In the genomic region with DNA sequence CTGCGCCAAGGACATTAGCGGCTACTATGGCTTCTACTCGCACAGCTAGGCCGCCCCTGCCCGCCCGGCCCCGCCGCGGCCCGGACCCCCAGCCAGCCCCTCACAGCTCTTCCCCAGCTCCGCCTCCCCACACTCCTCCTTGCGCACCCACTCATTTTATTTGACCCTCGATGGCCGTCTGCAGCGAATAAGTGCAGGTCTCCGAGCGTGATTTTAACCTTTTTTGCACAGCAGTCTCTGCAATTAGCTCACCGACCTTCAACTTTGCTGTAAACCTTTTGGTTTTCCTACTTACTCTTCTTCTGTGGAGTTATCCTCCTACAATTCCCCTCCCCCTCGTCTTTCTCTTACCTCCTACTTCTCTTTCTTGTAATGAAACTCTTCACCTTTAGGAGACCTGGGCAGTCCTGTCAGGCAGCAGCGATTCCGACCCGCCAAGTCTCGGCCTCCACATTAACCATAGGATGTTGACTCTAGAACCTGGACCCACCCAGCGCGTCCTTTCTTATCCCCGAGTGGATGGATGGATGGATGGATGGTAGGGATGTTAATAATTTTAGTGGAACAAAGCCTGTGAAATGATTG, we compare ENCODE assay signal across 10 cellular contexts. TPM values are rescaled to one million over a fixed set of nuclear protein-coding genes. Genes with fewer than 3 reads are reported as not detected.
A peak's percentile ranks its signal among the peaks of the same experiment; 100 is the strongest.
DNase-seq lines count a peak whose midpoint lies in the region; ATAC-seq and TF ChIP-seq lines count a peak whose summit lies in the region.
"Had no signal": no experiment of that assay in that cellular context is flagged by ENCODE, and none has a peak within 500 bp of the region (broad histone marks: within the 10 kb centered on the region; RNA-seq: fewer than 3 reads in every experiment).

No MANE protein-coding gene starts in this region.

- 7 to 12% (median 9%) methylated on average over 21 to 26 of the region's 26 CpGs for WGBS in heart left ventricle, 4 donors

- no peaks in the 10 kb centered on the region for H3K36me3 ChIP-seq in heart left ventricle

- DNase-seq in heart left ventricle (no peak), left ventricle myocardium superior (no peak), chondrocyte (ENCODE audit: low spot score) (no peak), naive B cell (no peak), type B pancreatic cell (ENCODE audit: extremely low spot score, unreplicated experiment) (no peak), NCI-H2171 (lab: John Stamatoyannopoulos, UW) (no peak)
- DNase-seq: C1 segment of cervical spinal cord had no signal

- peaks cover 17% of the 10 kb centered on the region for H3K36me3 Mint-ChIP-seq in chondrocyte (ENCODE audit: low read depth)
- peaks cover 4 to 12% of the 10 kb centered on the region in 2 donors for H3K36me3 Mint-ChIP-seq in naive B cell
- H3K36me3 Mint-ChIP-seq in type B pancreatic cell, result no peaks in the 10 kb centered on the region

- H3K9me3 ChIP-seq in heart left ventricle, result no peaks in the 10 kb centered on the region

- H3K4me3 Mint-ChIP-seq in chondrocyte (ENCODE audit: unreplicated experiment), result peak overlapping the region; percentile 57
- H3K4me3 Mint-ChIP-seq in naive B cell, result peak overlapping the region; percentile 73 to 88 (median 84)
- peak overlapping the region; percentile 85 for H3K4me3 Mint-ChIP-seq in type B pancreatic cell

- H3K9me3 Mint-ChIP-seq in chondrocyte (ENCODE audit: low read depth), result peaks cover 8% of the 10 kb centered on the region
- H3K9me3 Mint-ChIP-seq in naive B cell, result peaks cover 3 to 37% (median 12%) of the 10 kb centered on the region in 7 donors
- H3K9me3 Mint-ChIP-seq in type B pancreatic cell, result no peaks in the 10 kb centered on the region

- peaks cover 73 to 100% (median 98%) of the 10 kb centered on the region in 9 donors for H3K27me3 ChIP-seq in heart left ventricle

- TF ChIP-seq CTCF in heart left ventricle (IDR thresholded peaks at IDR 0.05), result no peak
- TF ChIP-seq CTCF in chondrocyte (IDR thresholded peaks at IDR 0.05), result no peak
- no peak for TF ChIP-seq CTCF in type B pancreatic cell (conservative IDR thresholded peaks at IDR 0.05)

- peak overlapping the region in 10 of 12 donors; percentile 18 to 48 (median 29) for H3K4me3 ChIP-seq in heart left ventricle

- no peak for ATAC-seq in heart left ventricle
- no peak for ATAC-seq in left ventricle myocardium superior
- no peak for ATAC-seq in naive B cell (ENCODE audit: low read depth in 2 of 2)
- ATAC-seq in GM21390 (IDR thresholded peaks at IDR 0.05; ENCODE audit: unreplicated experiment), result no peak
- no peak for ATAC-seq in GM19035 (IDR thresholded peaks at IDR 0.05; ENCODE audit: unreplicated experiment)

- H3K27ac ChIP-seq in heart left ventricle, result no peak overlapping the region

- H3K4me1 ChIP-seq in heart left ventricle, result peaks cover 0 to 28% (median 8%) of the 10 kb centered on the region in 12 donors

- H3K27ac Mint-ChIP-seq in chondrocyte (ENCODE audit: unreplicated experiment) (no peak overlapping the region), naive B cell (peak overlapping the region in 5 of 6 donors; percentile 74 to 91 (median 78)), type B pancreatic cell (peak overlapping the region; percentile 46)

- intact Hi-C loops in heart left ventricle (cut with DNase I), result no loop called here
- intact Hi-C loops in left ventricle myocardium superior (cut with micrococcal nuclease), result no loop called here

- H3K27me3 Mint-ChIP-seq in chondrocyte (ENCODE audit: low read depth) (peaks cover 80% of the 10 kb centered on the region), naive B cell (peaks cover 75 to 82% (median 76%) of the 10 kb centered on the region in 3 donors), type B pancreatic cell (peaks cover 94% of the 10 kb centered on the region)

- H3K4me1 Mint-ChIP-seq in chondrocyte (ENCODE audit: low read depth) (peaks cover 23% of the 10 kb centered on the region), naive B cell (peaks cover 19 to 37% (median 23%) of the 10 kb centered on the region in 3 donors), type B pancreatic cell (ENCODE audit: unreplicated experiment) (peaks cover 15% of the 10 kb centered on the region)

- no peak for TF ChIP-seq POLR2A in heart left ventricle (IDR thresholded peaks at IDR 0.05)

RNA-seq across cellular contexts. Expression of a gene that starts 8.2 kb away (rescaled TPM):
- 1 to 10 TPM in 1 of 9 donors, not detected in 8; 1.0 TPM for total RNA-seq in heart left ventricle
- polyA plus RNA-seq in heart left ventricle, result not detected
- not detected for total RNA-seq in left ventricle myocardium superior
- not detected in 3 replicates for total RNA-seq in chondrocyte
- not detected for polyA plus RNA-seq in naive B cell (ENCODE audit: low read depth in 6 of 6)
- 1.1 TPM in 1 of 2 replicates, not detected in the other for total RNA-seq in type B pancreatic cell (ENCODE audit: low replicate concordance)
- total RNA-seq: LHCN-M2 had no signal
